8 cellular contexts compared by ENCODE assay signal in genomic region chr3:12948891-12949711, GRCh38.
DNase-seq lines count a peak whose midpoint lies in the region; ATAC-seq, FAIRE-seq and TF ChIP-seq lines count a peak whose summit lies in the region.

No MANE protein-coding gene starts in this region.

- no peaks in the 10 kb centered on the region; the same call in 2 of the 3 replicates for H3K36me3 ChIP-seq in K562 (ENCODE audit: control insufficient read depth, insufficient read depth, low read length)
- no peaks in the 10 kb centered on the region for H3K36me3 ChIP-seq in prostate gland

- DNase-seq in ELR (ENCODE audit: low read depth) (peak; percentile 41), NOMO-1 treated with DMSO at 0.1 percent for 48 hours (lab: John Stamatoyannopoulos, UW; ENCODE audit: unreplicated experiment) (peak; percentile 75), K562 (ENCODE audit: extremely low read depth in 1 of 4, low spot score in 3 of 4) (peak in 1 of 4 experiments; percentile 48), sciatic nerve (ENCODE audit: low spot score) (no peak), prostate gland (ENCODE audit: low spot score) (no peak), NCI-H2227 treated with DMSO at 0.1 percent for 48 hours (lab: John Stamatoyannopoulos, UW) (no peak)

- no TSS peak for BruUV-seq in K562 (replicated peaks; lab: Mats Ljungman, UMichigan)

- POLR2A ChIA-PET in K562 (lab: Yijun Ruan, JAX), result interaction anchor here (0.6 to 1.3 kb wide), 4 partner anchors 7 to 50 kb away, joined by 3 to 4 read pairs (median 4); no protein-coding TSS in a partner anchor

- TF ChIP-seq RAD21 in K562 (CRISPR knock-in tag; conservative IDR thresholded peaks at IDR 0.05 in 1 of 2, IDR thresholded peaks at IDR 0.05 in 1 of 2), result no peak

- TF ChIP-seq POLR2A in K562 (conservative IDR thresholded peaks at IDR 0.05) (no peak), prostate gland (IDR thresholded peaks at IDR 0.05) (no peak)

- H3K79me2 ChIP-seq in K562 (ENCODE audit: control insufficient read depth, insufficient read depth, low read length), result peaks cover 87% of the 10 kb centered on the region

- H3K4me3 ChIP-seq in K562 (no peak overlapping the region), prostate gland (no peak overlapping the region)

- intact Hi-C loops in K562 (cut with micrococcal nuclease), result no loop called here
- intact Hi-C loops in sciatic nerve (cut with DNase I), result no loop called here
- intact Hi-C loops in prostate gland (cut with DNase I), result no loop called here

- TF ChIP-seq CTCF in K562 (IDR thresholded peaks at IDR 0.05 in 2 of 3, conservative IDR thresholded peaks at IDR 0.05 in 1 of 3; ENCODE audit: insufficient read depth in 2 of 3, low read depth in 1 of 3, low read length in 3 of 3), result peak in 2 of 3 experiments; percentile 9 to 24; a peak in 1 of 6 replicates
- TF ChIP-seq CTCF in prostate gland (IDR thresholded peaks at IDR 0.05), result no peak

- H3K4me2 ChIP-seq in K562 (ENCODE audit: insufficient read depth, low read length), result no peak overlapping the region

- peak overlapping the region in 1 of 2 experiments; percentile 23; a peak in 2 of 4 replicates for H3K9ac ChIP-seq in K562 (ENCODE audit: insufficient read depth in 1 of 2, low read depth in 2 of 2, low read length in 2 of 2)

- 75% methylated on average over 10 of the region's 10 CpGs for WGBS in K562 (ENCODE audit: insufficient coverage, low coverage, missing lambda C conversion rate)
- 76% methylated on average over 10 of the region's 10 CpGs for WGBS in prostate gland

- H4K20me1 ChIP-seq in K562 (replicated peaks; ENCODE audit: control insufficient read depth, insufficient read depth, low read length), result no peaks in the 10 kb centered on the region

- ATAC-seq in GM21528 (IDR thresholded peaks at IDR 0.05; ENCODE audit: low FRiP score, unreplicated experiment), result peak; percentile 45
- no peak for ATAC-seq in K562
- peak; percentile 44 for ATAC-seq in sciatic nerve
- no peak for ATAC-seq in HG03025 (IDR thresholded peaks at IDR 0.05; ENCODE audit: low FRiP score, unreplicated experiment)

- H3K27ac ChIP-seq in K562 (ENCODE audit: extremely low read depth, low read depth, low read length) (no peak overlapping the region; the same call in 2 of the 3 replicates), prostate gland (no peak overlapping the region)

- peaks cover 60 to 84% of the 10 kb centered on the region in 2 experiments for H3K4me1 ChIP-seq in K562 (replicated peaks in 1 of 2; ENCODE audit: control insufficient read depth in 2 of 2, insufficient read depth in 2 of 2, low read length in 2 of 2)
- H3K4me1 ChIP-seq in prostate gland (replicated peaks), result peaks cover 3% of the 10 kb centered on the region

- in situ Hi-C loops in K562 (cut with MboI), result no loop called here

- no peak overlapping the region for H2AFZ ChIP-seq in K562 (ENCODE audit: low read depth, low read length)

- CTCF ChIA-PET in K562 (lab: Yijun Ruan, JAX; ENCODE audit: low intra/inter-chr PET ratio), result no interaction called here

- TF ChIP-seq EP300 in K562 (IDR thresholded peaks at IDR 0.05; ENCODE audit: low read length), result no peak

- H3K27me3 ChIP-seq in K562 (ENCODE audit: control insufficient read depth in 2 of 2, insufficient read depth in 2 of 2, low read length in 2 of 2) (no peaks in the 10 kb centered on the region), prostate gland (replicated peaks; ENCODE audit: insufficient read depth) (no peaks in the 10 kb centered on the region)

- H3K9me1 ChIP-seq in K562 (ENCODE audit: control insufficient read depth, insufficient read depth, low read length), result no peaks in the 10 kb centered on the region

- H3K9me3 ChIP-seq in K562 (replicated peaks; ENCODE audit: control insufficient read depth, insufficient read depth, low read depth, low read length) (no peaks in the 10 kb centered on the region), prostate gland (no peaks in the 10 kb centered on the region)

- FAIRE-seq in K562 (lab: Jason Lieb, UNC), result no peak

TF ChIP-seq in K562, 482 proteins besides CTCF, POLR2A, EP300 and RAD21 (continues in another document):
- TF ChIP-seq FOXP4 (CRISPR knock-in tag; IDR thresholded peaks at IDR 0.05; ENCODE audit: borderline replicate concordance), result no peak
- TF ChIP-seq ZNF518B (CRISPR knock-in tag; IDR thresholded peaks at IDR 0.05), result no peak
- TF ChIP-seq ARID3A (IDR thresholded peaks at IDR 0.05; ENCODE audit: borderline replicate concordance, low read depth, low read length), result no peak
- peak; percentile 30 for TF ChIP-seq VEZF1 (CRISPR knock-in tag; IDR thresholded peaks at IDR 0.05)
- TF ChIP-seq PTRF (tag; IDR thresholded peaks at IDR 0.05), result no peak
- TF ChIP-seq YBX1 (IDR thresholded peaks at IDR 0.05), result no peak
- TF ChIP-seq FOSL1 (tag; conservative IDR thresholded peaks at IDR 0.05), result peak; percentile 69
- no peak for TF ChIP-seq DEAF1 (CRISPR knock-in tag; IDR thresholded peaks at IDR 0.05)
- TF ChIP-seq RFX5 (IDR thresholded peaks at IDR 0.05; ENCODE audit: low read depth, low read length), result no peak

Comparison
In these comparisons a context has a peak if more than half of its experiments do, and no peak if none do; other contexts are left out.
1. DNase-seq: peak in ELR (single experiment) and NOMO-1 treated with DMSO at 0.1 percent for 48 hours (single experiment); none in sciatic nerve (single experiment), prostate gland (single experiment) and NCI-H2227 treated with DMSO at 0.1 percent for 48 hours (single experiment).
2. ATAC-seq: peak in GM21528 (single experiment) and sciatic nerve (single experiment); none in K562 (single experiment) and HG03025 (single experiment).
3. CTCF ChIP-seq: peak in K562 (2 of 3); none in prostate gland (0 of 4).